ENCODE assay signal across 7 cellular contexts in the genomic region with DNA sequence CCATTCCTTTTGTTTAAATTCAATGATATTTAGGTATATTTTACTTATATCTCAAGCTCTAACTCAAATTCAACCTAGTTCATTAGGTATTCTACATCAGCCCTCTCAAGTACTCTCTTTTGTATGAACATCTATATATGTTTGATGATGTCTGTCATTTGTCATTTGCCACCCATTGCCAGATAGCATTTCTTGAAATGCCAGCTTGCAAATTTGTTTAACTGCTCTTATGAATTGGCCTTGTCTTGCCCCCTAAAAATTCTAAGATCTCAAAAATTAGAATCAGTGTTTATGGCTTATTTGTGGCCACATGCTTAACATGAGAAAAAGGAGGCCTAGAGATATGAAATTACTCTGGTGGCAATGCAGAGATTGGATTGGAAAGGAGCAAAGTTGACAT.
"Had no signal": no experiment of that assay in that cellular context is flagged by ENCODE, and none has a peak within 500 bp of the region (broad histone marks: within the 10 kb centered on the region; RNA-seq: fewer than 3 reads in every experiment).

No MANE protein-coding gene starts in this region.

- DNase-seq: GDM1, GF-D8 had no signal

- FAIRE-seq: GM12878, GM12891, GM12892, GM18507, GM19239 had no signal

- ATAC-seq: GM12878 had no signal

- H3K4me3 ChIP-seq: GM12878 had no signal
